In the genomic region with DNA sequence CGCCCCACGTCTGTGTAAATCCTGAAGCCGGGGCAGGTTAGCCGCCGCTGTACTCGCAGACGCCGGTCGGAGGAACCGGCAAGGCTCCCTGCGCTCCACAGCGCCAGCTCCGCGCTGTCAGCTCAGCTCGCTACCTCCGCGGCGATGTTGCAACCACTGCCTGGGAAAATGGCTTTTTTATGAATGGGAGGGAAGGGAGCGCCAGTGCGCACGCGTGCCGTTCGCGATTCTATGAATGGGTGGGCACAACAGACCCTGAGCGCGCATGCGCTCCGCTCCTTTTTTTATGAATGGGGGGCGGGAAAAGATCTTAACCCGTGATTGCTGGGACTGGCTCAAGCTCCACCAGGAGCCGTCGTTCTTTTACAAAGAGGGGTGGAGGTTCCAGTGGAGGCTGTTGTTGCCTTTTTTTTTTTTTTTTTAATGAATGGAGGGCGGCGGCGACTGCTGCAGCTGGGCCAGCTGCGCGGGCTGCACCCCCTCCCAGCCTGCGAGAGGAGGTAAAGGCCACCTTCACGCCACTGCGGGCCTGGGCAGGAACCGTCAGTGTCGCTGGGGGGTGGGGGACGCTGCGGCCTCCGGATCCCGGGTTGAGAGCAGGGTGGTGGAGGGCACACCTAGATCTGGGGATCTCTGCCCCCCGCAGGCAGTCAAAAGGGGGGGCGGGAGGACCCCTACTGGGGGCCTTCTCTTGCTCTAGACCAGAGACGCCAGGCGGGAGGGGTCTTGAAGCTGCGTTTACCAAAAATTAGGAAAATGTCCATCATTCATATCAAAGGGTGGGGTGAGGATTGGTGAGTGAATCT, we compare ENCODE assay signal across 1 cellular context.
TF ChIP-seq lines count a peak whose summit lies in the region.

TSS of gene SPRY4 (minus strand) at position 151 of the 806 bp plus-strand sequence. CDS start 9,913 bp downstream, outside the sequence.

TF ChIP-seq in K562, 482 proteins besides CTCF, POLR2A, EP300 and RAD21 (continued from another document and continues in another):
- TF ChIP-seq, protein P1, sequence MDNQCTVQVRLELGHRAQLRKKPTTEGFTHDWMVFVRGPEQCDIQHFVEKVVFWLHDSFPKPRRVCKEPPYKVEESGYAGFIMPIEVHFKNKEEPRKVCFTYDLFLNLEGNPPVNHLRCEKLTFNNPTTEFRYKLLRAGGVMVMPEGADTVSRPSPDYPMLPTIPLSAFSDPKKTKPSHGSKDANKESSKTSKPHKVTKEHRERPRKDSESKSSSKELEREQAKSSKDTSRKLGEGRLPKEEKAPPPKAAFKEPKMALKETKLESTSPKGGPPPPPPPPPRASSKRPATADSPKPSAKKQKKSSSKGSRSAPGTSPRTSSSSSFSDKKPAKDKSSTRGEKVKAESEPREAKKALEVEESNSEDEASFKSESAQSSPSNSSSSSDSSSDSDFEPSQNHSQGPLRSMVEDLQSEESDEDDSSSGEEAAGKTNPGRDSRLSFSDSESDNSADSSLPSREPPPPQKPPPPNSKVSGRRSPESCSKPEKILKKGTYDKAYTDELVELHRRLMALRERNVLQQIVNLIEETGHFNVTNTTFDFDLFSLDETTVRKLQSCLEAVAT (IDR thresholded peaks at IDR 0.05) = no peak
- TF ChIP-seq ZNF445 (CRISPR knock-in tag; IDR thresholded peaks at IDR 0.05; ENCODE audit: low read depth) = no peak
- TF ChIP-seq JUN (IDR thresholded peaks at IDR 0.05; ENCODE audit: borderline replicate concordance, low read depth, low read length) = peak; percentile 7; the same call in 1 of the 2 replicates
- TF ChIP-seq JUN (CRISPR knock-in tag; IDR thresholded peaks at IDR 0.05; ENCODE audit: borderline replicate concordance) = 0 out of 2 replicates have a peak, but pooled peaks have one; percentile 71
- no peak for TF ChIP-seq ZNF197 (CRISPR knock-in tag; IDR thresholded peaks at IDR 0.05; ENCODE audit: low read depth)
- no peak for TF ChIP-seq MCM7 (IDR thresholded peaks at IDR 0.05)
- TF ChIP-seq TARDBP (IDR thresholded peaks at IDR 0.05) = no peak
- TF ChIP-seq TEAD4 (IDR thresholded peaks at IDR 0.05; ENCODE audit: low read length) = no peak; the same call in 1 of the 2 replicates
- TF ChIP-seq TEAD4 (CRISPR knock-in tag; IDR thresholded peaks at IDR 0.05; ENCODE audit: borderline replicate concordance) = no peak
- TF ChIP-seq, protein P2, sequence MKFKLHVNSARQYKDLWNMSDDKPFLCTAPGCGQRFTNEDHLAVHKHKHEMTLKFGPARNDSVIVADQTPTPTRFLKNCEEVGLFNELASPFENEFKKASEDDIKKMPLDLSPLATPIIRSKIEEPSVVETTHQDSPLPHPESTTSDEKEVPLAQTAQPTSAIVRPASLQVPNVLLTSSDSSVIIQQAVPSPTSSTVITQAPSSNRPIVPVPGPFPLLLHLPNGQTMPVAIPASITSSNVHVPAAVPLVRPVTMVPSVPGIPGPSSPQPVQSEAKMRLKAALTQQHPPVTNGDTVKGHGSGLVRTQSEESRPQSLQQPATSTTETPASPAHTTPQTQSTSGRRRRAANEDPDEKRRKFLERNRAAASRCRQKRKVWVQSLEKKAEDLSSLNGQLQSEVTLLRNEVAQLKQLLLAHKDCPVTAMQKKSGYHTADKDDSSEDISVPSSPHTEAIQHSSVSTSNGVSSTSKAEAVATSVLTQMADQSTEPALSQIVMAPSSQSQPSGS (CRISPR knock-in tag; IDR thresholded peaks at IDR 0.05) = no peak
- TF ChIP-seq RFX7 (CRISPR knock-in tag; IDR thresholded peaks at IDR 0.05) = no peak
- no peak for TF ChIP-seq KHSRP (IDR thresholded peaks at IDR 0.05)
- no peak for TF ChIP-seq ADNP (tag; IDR thresholded peaks at IDR 0.05)
- TF ChIP-seq NCOA6 (IDR thresholded peaks at IDR 0.05) = no peak
- TF ChIP-seq ZBTB34 (CRISPR knock-in tag; IDR thresholded peaks at IDR 0.05) = no peak
- no peak for TF ChIP-seq SIN3B (IDR thresholded peaks at IDR 0.05; ENCODE audit: low read depth)
- TF ChIP-seq, protein P3, sequence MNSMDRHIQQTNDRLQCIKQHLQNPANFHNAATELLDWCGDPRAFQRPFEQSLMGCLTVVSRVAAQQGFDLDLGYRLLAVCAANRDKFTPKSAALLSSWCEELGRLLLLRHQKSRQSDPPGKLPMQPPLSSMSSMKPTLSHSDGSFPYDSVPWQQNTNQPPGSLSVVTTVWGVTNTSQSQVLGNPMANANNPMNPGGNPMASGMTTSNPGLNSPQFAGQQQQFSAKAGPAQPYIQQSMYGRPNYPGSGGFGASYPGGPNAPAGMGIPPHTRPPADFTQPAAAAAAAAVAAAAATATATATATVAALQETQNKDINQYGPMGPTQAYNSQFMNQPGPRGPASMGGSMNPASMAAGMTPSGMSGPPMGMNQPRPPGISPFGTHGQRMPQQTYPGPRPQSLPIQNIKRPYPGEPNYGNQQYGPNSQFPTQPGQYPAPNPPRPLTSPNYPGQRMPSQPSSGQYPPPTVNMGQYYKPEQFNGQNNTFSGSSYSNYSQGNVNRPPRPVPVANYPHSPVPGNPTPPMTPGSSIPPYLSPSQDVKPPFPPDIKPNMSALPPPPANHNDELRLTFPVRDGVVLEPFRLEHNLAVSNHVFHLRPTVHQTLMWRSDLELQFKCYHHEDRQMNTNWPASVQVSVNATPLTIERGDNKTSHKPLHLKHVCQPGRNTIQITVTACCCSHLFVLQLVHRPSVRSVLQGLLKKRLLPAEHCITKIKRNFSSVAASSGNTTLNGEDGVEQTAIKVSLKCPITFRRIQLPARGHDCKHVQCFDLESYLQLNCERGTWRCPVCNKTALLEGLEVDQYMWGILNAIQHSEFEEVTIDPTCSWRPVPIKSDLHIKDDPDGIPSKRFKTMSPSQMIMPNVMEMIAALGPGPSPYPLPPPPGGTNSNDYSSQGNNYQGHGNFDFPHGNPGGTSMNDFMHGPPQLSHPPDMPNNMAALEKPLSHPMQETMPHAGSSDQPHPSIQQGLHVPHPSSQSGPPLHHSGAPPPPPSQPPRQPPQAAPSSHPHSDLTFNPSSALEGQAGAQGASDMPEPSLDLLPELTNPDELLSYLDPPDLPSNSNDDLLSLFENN (IDR thresholded peaks at IDR 0.05; ENCODE audit: low read depth in 2 of 2, low read length in 2 of 2) = peak in 1 of 2 experiments; percentile 52; a peak in 1 of 4 replicates
- no peak for TF ChIP-seq ZNF785 (CRISPR knock-in tag; IDR thresholded peaks at IDR 0.05)
- TF ChIP-seq HIVEP1 (CRISPR knock-in tag; IDR thresholded peaks at IDR 0.05) = no peak
- no peak for TF ChIP-seq ZNF282 (CRISPR knock-in tag; IDR thresholded peaks at IDR 0.05)
- TF ChIP-seq CHD4 (IDR thresholded peaks at IDR 0.05; ENCODE audit: insufficient read depth, insufficient replicate concordance, low read depth, low read length, poor library complexity, severe bottlenecking) = peak; percentile 24
- no peak for TF ChIP-seq HDAC1 (IDR thresholded peaks at IDR 0.05)
- no peak for TF ChIP-seq ZNF551 (CRISPR knock-in tag; IDR thresholded peaks at IDR 0.05)
- peak; percentile 59; the same call in 1 of the 2 replicates for TF ChIP-seq NBN (IDR thresholded peaks at IDR 0.05; ENCODE audit: low read depth)
- TF ChIP-seq, protein P4, sequence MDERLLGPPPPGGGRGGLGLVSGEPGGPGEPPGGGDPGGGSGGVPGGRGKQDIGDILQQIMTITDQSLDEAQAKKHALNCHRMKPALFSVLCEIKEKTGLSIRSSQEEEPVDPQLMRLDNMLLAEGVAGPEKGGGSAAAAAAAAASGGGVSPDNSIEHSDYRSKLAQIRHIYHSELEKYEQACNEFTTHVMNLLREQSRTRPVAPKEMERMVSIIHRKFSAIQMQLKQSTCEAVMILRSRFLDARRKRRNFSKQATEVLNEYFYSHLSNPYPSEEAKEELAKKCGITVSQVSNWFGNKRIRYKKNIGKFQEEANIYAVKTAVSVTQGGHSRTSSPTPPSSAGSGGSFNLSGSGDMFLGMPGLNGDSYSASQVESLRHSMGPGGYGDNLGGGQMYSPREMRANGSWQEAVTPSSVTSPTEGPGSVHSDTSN (CRISPR knock-in tag; IDR thresholded peaks at IDR 0.05; ENCODE audit: low read depth) = no peak
- TF ChIP-seq, protein P4 (tag; conservative IDR thresholded peaks at IDR 0.05; ENCODE audit: low read depth) = no peak
- no peak for TF ChIP-seq HCFC1 (IDR thresholded peaks at IDR 0.05; ENCODE audit: low read depth, low read length)
- no peak for TF ChIP-seq TCF7 (IDR thresholded peaks at IDR 0.05; ENCODE audit: borderline replicate concordance)
- no peak for TF ChIP-seq ZNF174 (CRISPR knock-in tag; IDR thresholded peaks at IDR 0.05)
- TF ChIP-seq SMARCE1 (IDR thresholded peaks at IDR 0.05) = peak; percentile 39; the same call in 1 of the 2 replicates
- no peak for TF ChIP-seq BRD9 (IDR thresholded peaks at IDR 0.05; ENCODE audit: low read depth, partially characterized antibody)
- TF ChIP-seq TCFL5 (CRISPR knock-in tag; conservative IDR thresholded peaks at IDR 0.05) = no peak
- TF ChIP-seq SIN3A (IDR thresholded peaks at IDR 0.05; ENCODE audit: borderline replicate concordance in 2 of 2, control insufficient read depth in 1 of 2, low read depth in 2 of 2, low read length in 2 of 2) = peak; percentile 31 to 35; a peak in 2 of 4 replicates
- no peak for TF ChIP-seq ZNF316 (IDR thresholded peaks at IDR 0.05)
- TF ChIP-seq ILF3 (IDR thresholded peaks at IDR 0.05; ENCODE audit: borderline replicate concordance) = no peak
- TF ChIP-seq KLF10 (CRISPR knock-in tag; IDR thresholded peaks at IDR 0.05) = no peak
- no peak for TF ChIP-seq ILK (tag; IDR thresholded peaks at IDR 0.05; ENCODE audit: borderline replicate concordance, low read depth)
- peak; percentile 65 for TF ChIP-seq CCNT2 (IDR thresholded peaks at IDR 0.05; ENCODE audit: borderline replicate concordance, extremely low read depth, insufficient read length, low read depth, low read length)
- TF ChIP-seq HMGXB4 (CRISPR knock-in tag; IDR thresholded peaks at IDR 0.05) = peak; percentile 78; the same call in 1 of the 2 replicates
- TF ChIP-seq, protein P5, sequence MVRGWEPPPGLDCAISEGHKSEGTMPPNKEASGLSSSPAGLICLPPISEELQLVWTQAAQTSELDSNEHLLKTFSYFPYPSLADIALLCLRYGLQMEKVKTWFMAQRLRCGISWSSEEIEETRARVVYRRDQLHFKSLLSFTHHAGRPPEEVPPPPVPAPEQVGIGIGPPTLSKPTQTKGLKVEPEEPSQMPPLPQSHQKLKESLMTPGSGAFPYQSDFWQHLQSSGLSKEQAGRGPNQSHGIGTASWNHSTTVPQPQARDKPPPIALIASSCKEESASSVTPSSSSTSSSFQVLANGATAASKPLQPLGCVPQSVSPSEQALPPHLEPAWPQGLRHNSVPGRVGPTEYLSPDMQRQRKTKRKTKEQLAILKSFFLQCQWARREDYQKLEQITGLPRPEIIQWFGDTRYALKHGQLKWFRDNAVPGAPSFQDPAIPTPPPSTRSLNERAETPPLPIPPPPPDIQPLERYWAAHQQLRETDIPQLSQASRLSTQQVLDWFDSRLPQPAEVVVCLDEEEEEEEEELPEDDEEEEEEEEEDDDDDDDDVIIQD (CRISPR knock-in tag; IDR thresholded peaks at IDR 0.05) = no peak
- no peak for TF ChIP-seq ZNF184 (CRISPR knock-in tag; IDR thresholded peaks at IDR 0.05)
- TF ChIP-seq CLOCK (CRISPR knock-in tag; IDR thresholded peaks at IDR 0.05; ENCODE audit: borderline replicate concordance) = no peak
